ENCODE assay signal across 1 cellular context in the genomic region with DNA sequence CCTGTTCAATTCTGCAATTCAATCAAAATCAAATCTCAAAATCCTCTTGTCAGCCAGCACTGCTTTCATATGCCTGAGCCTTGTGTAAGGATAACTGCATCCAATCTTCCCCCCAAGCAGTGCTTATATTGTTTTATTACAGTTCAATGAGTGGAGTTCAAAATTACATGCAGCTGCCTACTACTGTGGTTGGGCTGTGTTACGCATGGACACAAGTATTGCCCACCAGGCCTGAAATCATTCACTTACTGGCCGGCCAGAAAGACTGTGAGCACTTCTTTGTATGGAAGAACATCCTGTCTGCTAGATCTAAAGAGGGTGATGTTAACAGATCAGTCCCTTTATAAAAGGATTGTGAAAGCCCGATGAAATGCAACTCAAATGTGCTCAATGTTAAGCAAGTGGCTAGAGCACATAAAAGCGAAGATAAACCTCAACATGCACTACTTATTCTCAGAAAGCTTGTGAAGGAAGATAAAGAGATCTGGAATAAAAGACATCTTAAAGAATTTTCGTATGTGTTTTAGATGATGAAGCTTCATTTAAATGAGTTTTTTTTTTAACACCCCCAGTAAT.
TF ChIP-seq lines count a peak whose summit lies in the region.

No MANE protein-coding gene starts in this region.

TF ChIP-seq in IMR-90, 13 proteins besides CTCF, POLR2A, EP300 and RAD21 (continued from another document):
- TF ChIP-seq MAZ (IDR thresholded peaks at IDR 0.05; ENCODE audit: borderline replicate concordance, low read depth, low read length) (no peak), MAFK (IDR thresholded peaks at IDR 0.05; ENCODE audit: low read depth, low read length) (no peak), CEBPB (IDR thresholded peaks at IDR 0.05; ENCODE audit: low read depth, low read length) (no peak), RFX5 (IDR thresholded peaks at IDR 0.05; ENCODE audit: low read depth, low read length) (no peak), NFE2L2 (IDR thresholded peaks at IDR 0.05; ENCODE audit: low read depth, low read length) (no peak), BHLHE40 (IDR thresholded peaks at IDR 0.05; ENCODE audit: low read depth, low read length) (no peak), CHD1 (IDR thresholded peaks at IDR 0.05; ENCODE audit: low read depth, low read length) (no peak), RCOR1 (IDR thresholded peaks at IDR 0.05; ENCODE audit: insufficient replicate concordance, low read length) (no peak), SMC3 (IDR thresholded peaks at IDR 0.05; ENCODE audit: low read depth, low read length) (no peak)
- TF ChIP-seq, protein P1, sequence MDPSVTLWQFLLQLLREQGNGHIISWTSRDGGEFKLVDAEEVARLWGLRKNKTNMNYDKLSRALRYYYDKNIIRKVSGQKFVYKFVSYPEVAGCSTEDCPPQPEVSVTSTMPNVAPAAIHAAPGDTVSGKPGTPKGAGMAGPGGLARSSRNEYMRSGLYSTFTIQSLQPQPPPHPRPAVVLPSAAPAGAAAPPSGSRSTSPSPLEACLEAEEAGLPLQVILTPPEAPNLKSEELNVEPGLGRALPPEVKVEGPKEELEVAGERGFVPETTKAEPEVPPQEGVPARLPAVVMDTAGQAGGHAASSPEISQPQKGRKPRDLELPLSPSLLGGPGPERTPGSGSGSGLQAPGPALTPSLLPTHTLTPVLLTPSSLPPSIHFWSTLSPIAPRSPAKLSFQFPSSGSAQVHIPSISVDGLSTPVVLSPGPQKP (IDR thresholded peaks at IDR 0.05; ENCODE audit: borderline replicate concordance, low read depth, low read length): no peak
